In genomic region chr9:5435912-5436311, GRCh38 we compare ENCODE assay signal across 1 cellular context.
A peak's percentile ranks its signal among the peaks of the same experiment; 100 is the strongest.
TF ChIP-seq lines count a peak whose summit lies in the region.

No MANE protein-coding gene starts in this region.

TF ChIP-seq in K562, 482 proteins besides CTCF, POLR2A, EP300 and RAD21:
- TF ChIP-seq PRDM10 (IDR thresholded peaks at IDR 0.05; ENCODE audit: partially characterized antibody) (no peak), FOXJ2 (tag; IDR thresholded peaks at IDR 0.05) (peak; percentile 91), TCF3 (CRISPR knock-in tag; IDR thresholded peaks at IDR 0.05) (no peak), NFE2 (IDR thresholded peaks at IDR 0.05; ENCODE audit: low read depth) (peak; percentile 33; the same call in 1 of the 2 replicates), HDAC1 (IDR thresholded peaks at IDR 0.05) (no peak), RFX1 (IDR thresholded peaks at IDR 0.05) (peak; percentile 47), EHMT2 (IDR thresholded peaks at IDR 0.05) (no peak), REST (CRISPR knock-in tag; IDR thresholded peaks at IDR 0.05; ENCODE audit: low read depth) (no peak)
